7 cellular contexts compared by ENCODE assay signal in the genomic region with DNA sequence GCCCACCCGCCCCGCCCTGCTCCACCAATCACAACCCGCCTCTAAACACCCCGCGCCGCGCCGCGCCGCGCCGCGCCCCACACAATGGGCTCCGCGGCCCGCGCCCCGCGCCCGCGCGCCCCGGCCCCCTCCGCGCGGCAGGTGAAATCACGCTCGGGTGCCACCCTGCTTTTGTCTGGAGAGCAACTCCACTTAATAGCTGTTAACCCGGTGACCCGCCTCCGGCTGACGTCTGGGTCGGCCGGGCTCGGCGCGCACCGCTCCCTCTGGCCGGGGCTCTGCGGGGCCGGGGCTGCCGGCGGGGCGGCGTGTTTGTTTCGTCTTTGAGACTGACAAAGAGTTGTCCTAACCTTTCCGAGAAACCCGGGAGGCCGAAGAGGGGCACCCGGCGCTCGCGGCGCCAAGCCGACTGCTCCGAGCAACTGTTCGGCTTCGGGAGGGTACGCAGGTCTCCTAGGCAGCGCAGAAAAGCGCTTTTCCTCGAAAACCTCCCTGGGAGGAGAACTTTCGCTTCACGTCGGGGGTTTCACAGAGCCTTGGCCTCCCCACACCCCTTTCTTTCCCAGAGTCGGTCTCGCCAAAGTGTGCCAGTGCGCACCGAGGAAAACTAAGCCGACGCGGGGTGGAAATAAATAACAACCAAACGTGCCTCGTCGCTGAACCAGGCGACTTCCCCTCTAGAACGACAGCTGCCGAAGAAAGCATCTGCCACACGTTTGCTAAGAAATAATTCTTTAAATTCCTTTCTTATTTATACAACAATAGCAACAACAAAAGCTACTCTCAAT.
DNase-seq lines count a peak whose midpoint lies in the region; ATAC-seq and TF ChIP-seq lines count a peak whose summit lies in the region.

No MANE protein-coding gene starts in this region.

- H3K36me3 ChIP-seq in iPS-15b (ENCODE audit: control insufficient read depth, insufficient read depth, low read length) (no peaks in the 10 kb centered on the region), sigmoid colon (no peaks in the 10 kb centered on the region)

- peak; percentile 23 for ATAC-seq in GM18907 (IDR thresholded peaks at IDR 0.05; ENCODE audit: unreplicated experiment)
- no peak for ATAC-seq in HG03469 (IDR thresholded peaks at IDR 0.05; ENCODE audit: unreplicated experiment)

- peak; percentile 47 for DNase-seq in HT1080 (ENCODE audit: low read depth)
- peak in 4 of 5 experiments; percentile 50 to 68 (median 57) for DNase-seq in T-helper 2 cell
- DNase-seq in astrocyte of the hippocampus (ENCODE audit: low read depth, low spot score), result peak; percentile 72
- DNase-seq in sigmoid colon, result peak; percentile 77

- 0 to 1% methylated on average over 79 of the region's 79 CpGs for WGBS in sigmoid colon, 2 donors

- H3K27me3 ChIP-seq in iPS-15b (ENCODE audit: control insufficient read depth, insufficient read depth, low read length) (no peaks in the 10 kb centered on the region), sigmoid colon (no peaks in the 10 kb centered on the region)

- TF ChIP-seq CTCF in sigmoid colon (IDR thresholded peaks at IDR 0.05), result no peak

- H3K4me1 ChIP-seq in iPS-15b (ENCODE audit: control insufficient read depth, insufficient read depth, low read length) (peaks cover 59% of the 10 kb centered on the region), sigmoid colon (peaks cover 0 to 67% (median 61%) of the 10 kb centered on the region in 4 donors)

- peak overlapping the region; percentile 76 for H3K4me3 ChIP-seq in iPS-15b (ENCODE audit: low read depth, low read length)
- peak overlapping the region; percentile 71 to 81 (median 72) for H3K4me3 ChIP-seq in sigmoid colon

- TF ChIP-seq EP300 in sigmoid colon (IDR thresholded peaks at IDR 0.05), result no peak

- H3K9me3 ChIP-seq in iPS-15b (ENCODE audit: control insufficient read depth, insufficient read depth, low read length), result no peaks in the 10 kb centered on the region
- no peaks in the 10 kb centered on the region for H3K9me3 ChIP-seq in sigmoid colon

- H3K27ac ChIP-seq in sigmoid colon, result peak overlapping the region; percentile 92 to 99 (median 98)

- intact Hi-C loops in sigmoid colon (cut with DNase I), result loop anchor here (2.0 to 5.0 kb wide), 6 partner anchors 42 to 517 kb away; a partner anchor contains a TSS

- H3K9ac ChIP-seq in iPS-15b (ENCODE audit: low read depth, low read length), result no peak overlapping the region

- no peak for TF ChIP-seq POLR2A in sigmoid colon (IDR thresholded peaks at IDR 0.05)
